In the genomic region with DNA sequence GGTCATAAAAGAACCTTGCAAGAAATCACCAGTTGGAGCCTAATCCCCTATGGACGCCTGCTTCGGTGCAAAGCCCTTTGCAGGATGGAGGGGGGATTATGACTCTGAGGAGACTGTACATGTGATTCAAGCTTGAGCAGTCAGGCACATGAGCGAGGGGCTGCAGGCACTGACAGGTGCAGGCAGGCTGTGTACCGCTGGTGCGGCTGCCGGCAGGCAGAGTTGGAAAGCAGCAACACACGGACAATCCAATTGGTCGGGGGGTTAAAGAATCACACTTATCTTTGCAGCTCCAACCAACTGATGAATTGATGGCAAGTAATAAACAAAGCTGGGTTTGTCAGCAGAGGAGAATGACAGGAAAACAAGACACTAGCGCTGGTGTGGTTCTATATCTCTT, we compare ENCODE assay signal across 19 cellular contexts. TPM values are rescaled to one million over a fixed set of nuclear protein-coding genes. Genes with fewer than 3 reads are reported as not detected.
DNase-seq lines count a peak whose midpoint lies in the region; ATAC-seq and TF ChIP-seq lines count a peak whose summit lies in the region.
"Had no signal": no experiment of that assay in that cellular context is flagged by ENCODE, and none has a peak within 500 bp of the region (broad histone marks: within the 10 kb centered on the region; RNA-seq: fewer than 3 reads in every experiment).

No MANE protein-coding gene starts in this region.

- TF ChIP-seq CTCF in type B pancreatic cell (conservative IDR thresholded peaks at IDR 0.05) (no peak), psoas muscle (IDR thresholded peaks at IDR 0.05) (no peak)

- H3K4me1 Mint-ChIP-seq in type B pancreatic cell (ENCODE audit: unreplicated experiment), result peaks cover 61% of the 10 kb centered on the region

- peaks cover 11% of the 10 kb centered on the region for H3K27me3 Mint-ChIP-seq in type B pancreatic cell

- H3K36me3 ChIP-seq in SJCRH30 (no peaks in the 10 kb centered on the region), psoas muscle (ENCODE audit: insufficient read depth in 1 of 2, low read depth in 1 of 2) (no peaks in the 10 kb centered on the region)
- H3K36me3 ChIP-seq: neutrophil had no signal

- no peak for ATAC-seq in psoas muscle
- ATAC-seq: activated CD4-positive, CD25-positive, alpha-beta regulatory T cell treated with anti-CD3 and anti-CD28 coated beads, Interleukin-2, amount 50 U/mL, for 24 hours; body of pancreas; stimulated activated effector memory CD8-positive, alpha-beta T cell treated with anti-CD3 and anti-CD28 coated beads, Interleukin-12 subunit alpha, Interleukin-12 subunit beta, amount 100 ng/mL, for 72 hours had no signal

- no peaks in the 10 kb centered on the region for H3K36me3 Mint-ChIP-seq in type B pancreatic cell

- H3K4me3 ChIP-seq in SJCRH30 (no peak overlapping the region), psoas muscle (no peak overlapping the region)
- H3K4me3 ChIP-seq: body of pancreas, skin epidermis had no signal

- H3K27ac ChIP-seq in SJCRH30 (no peak overlapping the region), psoas muscle (no peak overlapping the region)
- H3K27ac ChIP-seq: body of pancreas, neutrophil, skin epidermis had no signal

- peak in 2 of 3 experiments; percentile 50 to 83 for DNase-seq in NCI-H1417 (lab: John Stamatoyannopoulos, UW)
- no peak for DNase-seq in NCI-H1417 treated with DMSO at 0.1 percent for 48 hours (lab: John Stamatoyannopoulos, UW)
- peak; percentile 47 to 63 for DNase-seq in SJCRH30
- peak; percentile 52 for DNase-seq in inferior parietal cortex (ENCODE audit: extremely low spot score)
- no peak for DNase-seq in type B pancreatic cell (ENCODE audit: extremely low spot score, unreplicated experiment)
- DNase-seq in stimulated activated CD4-positive, alpha-beta T cell treated with anti-CD3 and anti-CD28 coated beads, Interleukin-2, amount 100 ng/mL, for 48 hours, result no peak
- no peak for DNase-seq in psoas muscle
- no peak for DNase-seq in NAMALWA (ENCODE audit: low spot score)
- DNase-seq: activated CD8-positive, alpha-beta memory T cell treated with anti-CD3 and anti-CD28 coated beads, Interleukin-2, amount 50 U/mL, for 4 hours; activated naive CD4-positive, alpha-beta T cell treated with anti-CD3 and anti-CD28 coated beads for 36 hours; body of pancreas; GF-D8; IMR-90; MV-4-11; T-helper 1 cell had no signal

- peak overlapping the region; percentile 70 for H3K4me3 Mint-ChIP-seq in type B pancreatic cell
- H3K4me3 Mint-ChIP-seq: activated naive CD4-positive, alpha-beta T cell treated with anti-CD3 and anti-CD28 coated beads for 36 hours; stimulated activated effector memory CD8-positive, alpha-beta T cell treated with anti-CD3 and anti-CD28 coated beads, Interleukin-12 subunit alpha, Interleukin-12 subunit beta, amount 100 ng/mL, for 72 hours had no signal

- H3K27me3 ChIP-seq in SJCRH30, result no peaks in the 10 kb centered on the region
- H3K27me3 ChIP-seq in psoas muscle (ENCODE audit: insufficient read depth in 3 of 3, low read length in 2 of 3), result peaks cover 0 to 43% (median 3%) of the 10 kb centered on the region in 3 donors
- H3K27me3 ChIP-seq: body of pancreas had no signal

- H3K9me3 ChIP-seq in SJCRH30 (replicated peaks) (no peaks in the 10 kb centered on the region), psoas muscle (no peaks in the 10 kb centered on the region)
- H3K9me3 ChIP-seq: body of pancreas, neutrophil had no signal

- no peaks in the 10 kb centered on the region for H3K9me3 Mint-ChIP-seq in type B pancreatic cell
- H3K9me3 Mint-ChIP-seq: activated naive CD4-positive, alpha-beta T cell treated with anti-CD3 and anti-CD28 coated beads for 36 hours; stimulated activated effector memory CD8-positive, alpha-beta T cell treated with anti-CD3 and anti-CD28 coated beads, Interleukin-12 subunit alpha, Interleukin-12 subunit beta, amount 100 ng/mL, for 72 hours had no signal

- intact Hi-C loops in psoas muscle (cut with DNase I), result no loop called here

- no peak overlapping the region for H3K27ac Mint-ChIP-seq in type B pancreatic cell
- H3K27ac Mint-ChIP-seq: activated naive CD4-positive, alpha-beta T cell treated with anti-CD3 and anti-CD28 coated beads for 36 hours; stimulated activated effector memory CD8-positive, alpha-beta T cell treated with anti-CD3 and anti-CD28 coated beads, Interleukin-12 subunit alpha, Interleukin-12 subunit beta, amount 100 ng/mL, for 72 hours had no signal

- H3K4me1 ChIP-seq in SJCRH30 (peaks cover 8% of the 10 kb centered on the region; the same call in 1 of the 2 replicates), psoas muscle (no peaks in the 10 kb centered on the region)

- WGBS in psoas muscle, 3 donors, result 28 to 45% (median 42%) methylated on average over 9 of the region's 9 CpGs

RNA-seq across cellular contexts. Expression of gene WHRN, which starts 5.7 kb away (rescaled TPM):
- 2.5 and 3.1 TPM in 2 replicates for total RNA-seq in SJCRH30 (2014; rRNA removed; shearing (Covaris generic))
- total RNA-seq in type B pancreatic cell (ENCODE audit: low replicate concordance) (12.2 and 13.3 TPM in 2 replicates), psoas muscle (under 1 TPM; 0.15 to 0.62 (median 0.21) TPM)
- under 1 TPM; 0.07 to 0.31 (median 0.12) TPM for polyA plus RNA-seq in psoas muscle

Comparison
In these comparisons a context has a peak if more than half of its experiments do, and no peak if none do; other contexts are left out.
1. DNase-seq: peak in NCI-H1417 (2 of 3), SJCRH30 (2 of 2) and inferior parietal cortex (single experiment); none in NCI-H1417 treated with DMSO at 0.1 percent for 48 hours (single experiment), type B pancreatic cell (single experiment), stimulated activated CD4-positive, alpha-beta T cell treated with anti-CD3 and anti-CD28 coated beads, Interleukin-2, amount 100 ng/mL, for 48 hours (0 of 2), psoas muscle (0 of 2) and NAMALWA (single experiment).